In genomic region chr16:66904846-66905632, GRCh38 we compare ENCODE assay signal across 1 cellular context.
A peak's percentile ranks its signal among the peaks of the same experiment; 100 is the strongest.
TF ChIP-seq lines count a peak whose summit lies in the region.

No MANE protein-coding gene starts in this region.

TF ChIP-seq in K562, 482 proteins besides CTCF, POLR2A, EP300 and RAD21:
- TF ChIP-seq WHSC1 (IDR thresholded peaks at IDR 0.05; ENCODE audit: low read length) (no peak), HES1 (IDR thresholded peaks at IDR 0.05; ENCODE audit: low read depth) (no peak), ZC3H4 (CRISPR knock-in tag; IDR thresholded peaks at IDR 0.05; ENCODE audit: borderline replicate concordance) (0 out of 2 replicates have a peak, but pooled peaks have one; percentile 15), THRA (IDR thresholded peaks at IDR 0.05) (no peak)
